In genomic region chr1:174134000-174134659, GRCh38 we compare ENCODE assay signal across 17 cellular contexts. TPM values are rescaled to one million over a fixed set of nuclear protein-coding genes. Genes with fewer than 3 reads are reported as not detected.
A peak's percentile ranks its signal among the peaks of the same experiment; 100 is the strongest.
DNase-seq lines count a peak whose midpoint lies in the region; ATAC-seq and TF ChIP-seq lines count a peak whose summit lies in the region.
"Had no signal": no experiment of that assay in that cellular context is flagged by ENCODE, and none has a peak within 500 bp of the region (broad histone marks: within the 10 kb centered on the region; RNA-seq: fewer than 3 reads in every experiment).

No MANE protein-coding gene starts in this region.

- TF ChIP-seq CTCF in OCI-LY7 (conservative IDR thresholded peaks at IDR 0.05; ENCODE audit: low read length) = no peak

- DNase-seq in OCI-LY7 (ENCODE audit: low spot score) (peak; percentile 77), NCI-H2171 (lab: John Stamatoyannopoulos, UW) (no peak), neuronal stem cell (ENCODE audit: low spot score) (no peak)
- no peak for DNase-seq in effector memory CD8-positive, alpha-beta T cell
- DNase-seq: activated T-cell treated with anti-CD3 and anti-CD28 coated beads, Interleukin-2, amount 50 U/mL, for 1 hour; body of pancreas; NCI-H226; psoas muscle; Right ventricle myocardium superior; stimulated activated CD4-positive, alpha-beta T cell treated with anti-CD3 and anti-CD28 coated beads, Interleukin-4, amount 100 ng/mL, for 24 hours had no signal

- no peaks in the 10 kb centered on the region for H3K79me1 ChIP-seq in neuronal stem cell (ENCODE audit: low read depth, low read length)

- no peak overlapping the region for H2BK15ac ChIP-seq in neuronal stem cell (ENCODE audit: low read length)

- no peak overlapping the region for H3K14ac ChIP-seq in neuronal stem cell (ENCODE audit: low read length)

- peak overlapping the region in 2 of 11 experiments; percentile 14 to 23; a peak in 2 of 22 replicates for H3K9ac ChIP-seq in BLaER1 treated with 17β-estradiol and CSF1 and Interleukin-3, amounts not matched to agents 10 nM and 100 nM
- no peak overlapping the region for H3K9ac ChIP-seq in neuronal stem cell (ENCODE audit: low read depth, low read length, poor library complexity)
- H3K9ac ChIP-seq: KMS-11 had no signal

- peaks cover 3% of the 10 kb centered on the region for H3K36me3 Mint-ChIP-seq in effector memory CD8-positive, alpha-beta T cell (ENCODE audit: insufficient read depth)

- no peak overlapping the region for H2BK12ac ChIP-seq in neuronal stem cell (ENCODE audit: low read length)

- H3K79me2 ChIP-seq in OCI-LY7 (ENCODE audit: insufficient read depth, low read depth, low read length) = no peaks in the 10 kb centered on the region
- H3K79me2 ChIP-seq: hepatocyte had no signal

- no peaks in the 10 kb centered on the region for H4K20me1 ChIP-seq in BLaER1 treated with 17β-estradiol and CSF1 and Interleukin-3, amounts not matched to agents 10 nM and 100 nM
- no peaks in the 10 kb centered on the region for H4K20me1 ChIP-seq in OCI-LY7 (ENCODE audit: insufficient read depth, low read length)

- peak overlapping the region in 10 of 11 experiments; percentile 27 to 62 (median 49); a peak in 19 of 22 replicates for H3K4me2 ChIP-seq in BLaER1 treated with 17β-estradiol and CSF1 and Interleukin-3, amounts not matched to agents 10 nM and 100 nM
- H3K4me2 ChIP-seq in OCI-LY7 (ENCODE audit: low read length) = peak overlapping the region; percentile 28; the same call in 1 of the 2 replicates
- H3K4me2 ChIP-seq in neuronal stem cell (ENCODE audit: insufficient read depth, low read length, poor library complexity, severe bottlenecking) = no peak overlapping the region
- H3K4me2 ChIP-seq: hepatocyte, KMS-11 had no signal

- H3K27ac ChIP-seq in BLaER1 treated with 17β-estradiol and CSF1 and Interleukin-3, amounts not matched to agents 10 nM and 100 nM = peak overlapping the region in 5 of 11 experiments; percentile 6 to 49 (median 36); a peak in 4 of 22 replicates
- H3K27ac ChIP-seq in OCI-LY7 (ENCODE audit: low read depth, low read length, poor library complexity, severe bottlenecking) = no peak overlapping the region
- no peak overlapping the region for H3K27ac ChIP-seq in neuronal stem cell (replicated peaks; ENCODE audit: low read length)
- H3K27ac ChIP-seq: body of pancreas, hepatocyte, KMS-11, psoas muscle, VCaP had no signal

- no peaks in the 10 kb centered on the region for H3K27me3 Mint-ChIP-seq in effector memory CD8-positive, alpha-beta T cell

- H3K4me1 ChIP-seq in BLaER1 treated with 17β-estradiol and CSF1 and Interleukin-3, amounts not matched to agents 10 nM and 100 nM = peaks cover 23 to 32% (median 27%) of the 10 kb centered on the region in 10 experiments
- H3K4me1 ChIP-seq in OCI-LY7 (ENCODE audit: insufficient read depth, low read length, poor library complexity, severe bottlenecking) (peaks cover 23% of the 10 kb centered on the region), neuronal stem cell (ENCODE audit: control insufficient read depth in 2 of 2, insufficient read depth in 1 of 2, low read depth in 1 of 2, low read length in 2 of 2) (peaks cover 0 to 9% of the 10 kb centered on the region in 2 donors)
- H3K4me1 ChIP-seq: body of pancreas, psoas muscle had no signal

- no peak overlapping the region for H3K4ac ChIP-seq in neuronal stem cell (ENCODE audit: low read length)

- H3K23ac ChIP-seq in neuronal stem cell (ENCODE audit: low read depth, low read length, poor library complexity) = no peak overlapping the region

- no peak overlapping the region for H3K18ac ChIP-seq in neuronal stem cell (ENCODE audit: low read length)

- intact Hi-C loops in OCI-LY7 (cut with micrococcal nuclease; ENCODE audit: unreplicated experiment) = no loop called here

- no peak overlapping the region for H3K27ac Mint-ChIP-seq in effector memory CD8-positive, alpha-beta T cell

- H3K36me3 ChIP-seq in BLaER1 treated with 17β-estradiol and CSF1 and Interleukin-3, amounts not matched to agents 10 nM and 100 nM = no peaks in the 10 kb centered on the region
- H3K36me3 ChIP-seq in OCI-LY7 (ENCODE audit: insufficient read depth, low read length) (no peaks in the 10 kb centered on the region), neuronal stem cell (replicated peaks in 1 of 2; ENCODE audit: control insufficient read depth in 2 of 2, insufficient read depth in 2 of 2, low read length in 2 of 2) (no peaks in the 10 kb centered on the region)

- H3K9me2 ChIP-seq in OCI-LY7 (ENCODE audit: insufficient read depth, low read length) = no peaks in the 10 kb centered on the region

- no peak overlapping the region for H4K91ac ChIP-seq in neuronal stem cell (ENCODE audit: low read depth, low read length, poor library complexity)

- H2BK120ac ChIP-seq in neuronal stem cell (ENCODE audit: low read depth, low read length) = no peak overlapping the region

- ATAC-seq in GM19328 (IDR thresholded peaks at IDR 0.05; ENCODE audit: unreplicated experiment) (peak; percentile 60), HG03064 (IDR thresholded peaks at IDR 0.05; ENCODE audit: low read depth, unreplicated experiment) (peak; percentile 75), HG02763 (IDR thresholded peaks at IDR 0.05; ENCODE audit: unreplicated experiment) (no peak)
- ATAC-seq in effector memory CD8-positive, alpha-beta T cell (replicated peaks) = no peak
- ATAC-seq: body of pancreas, psoas muscle had no signal

- H3K27me3 ChIP-seq in BLaER1 treated with 17β-estradiol and CSF1 and Interleukin-3, amounts not matched to agents 10 nM and 100 nM = no peaks in the 10 kb centered on the region
- no peaks in the 10 kb centered on the region for H3K27me3 ChIP-seq in neuronal stem cell (ENCODE audit: control insufficient read depth in 3 of 3, insufficient read depth in 3 of 3, low read depth in 1 of 3, low read length in 3 of 3)
- H3K27me3 ChIP-seq: body of pancreas, hepatocyte had no signal

- no TSS peak for BruUV-seq in OCI-LY7 (replicated peaks; lab: Mats Ljungman, UMichigan)

- H2AK5ac ChIP-seq in neuronal stem cell (ENCODE audit: low read depth, low read length) = no peak overlapping the region

- WGBS in neuronal stem cell (ENCODE audit: extremely low coverage in 2 of 2, insufficient read length in 2 of 2, insufficient replicate concordance in 1 of 2), 2 donors = 100% methylated on average over 1 of the region's 3 CpGs; no CpG with 5 or more reads in 1 of the 2 donors

- POLR2A ChIA-PET in OCI-LY7 (lab: Charles Lee) = interaction anchor here (0.6 kb wide), 1 partner anchor 1562 kb away, joined by 4 read pairs; no protein-coding TSS in a partner anchor

- 0 out of 2 replicates have a peak overlapping the region, but pooled peaks have one; percentile 1 for H2AFZ ChIP-seq in OCI-LY7 (ENCODE audit: low read length)
- H2AFZ ChIP-seq in neuronal stem cell (ENCODE audit: low read length) = no peak overlapping the region
- H2AFZ ChIP-seq: hepatocyte had no signal

- no peaks in the 10 kb centered on the region for H3K9me3 Mint-ChIP-seq in effector memory CD8-positive, alpha-beta T cell

- H3K4me3 ChIP-seq in BLaER1 treated with 17β-estradiol and CSF1 and Interleukin-3, amounts not matched to agents 10 nM and 100 nM = no peak overlapping the region
- H3K4me3 ChIP-seq in OCI-LY7 (ENCODE audit: low read depth, low read length, poor library complexity, severe bottlenecking) (no peak overlapping the region), neuronal stem cell (ENCODE audit: low read length in 2 of 2) (no peak overlapping the region)
- H3K4me3 ChIP-seq: body of pancreas, hepatocyte, psoas muscle had no signal

- peaks cover 0 to 21% (median 0%) of the 10 kb centered on the region in 11 experiments; a peak in 4 of 22 replicates for H3K9me3 ChIP-seq in BLaER1 treated with 17β-estradiol and CSF1 and Interleukin-3, amounts not matched to agents 10 nM and 100 nM (replicated peaks in 1 of 11)
- H3K9me3 ChIP-seq in OCI-LY7 (ENCODE audit: low read length) (no peaks in the 10 kb centered on the region), neuronal stem cell (replicated peaks in 1 of 2; ENCODE audit: control insufficient read depth in 2 of 2, insufficient read depth in 1 of 2, low read depth in 1 of 2, low read length in 2 of 2) (no peaks in the 10 kb centered on the region)
- H3K9me3 ChIP-seq: body of pancreas, psoas muscle had no signal

- CTCF ChIA-PET in OCI-LY7 (lab: Charles Lee; ENCODE audit: unreplicated experiment) = interaction anchor here (0.5 kb wide), 1 partner anchor 634 kb away, joined by 3 read pairs; no protein-coding TSS in a partner anchor

- H3K4me3 Mint-ChIP-seq in effector memory CD8-positive, alpha-beta T cell = no peak overlapping the region

- no peak overlapping the region for H2BK5ac ChIP-seq in neuronal stem cell (ENCODE audit: low read length)

- H4K8ac ChIP-seq in neuronal stem cell (ENCODE audit: low read depth, low read length) = no peak overlapping the region

- H3K4me1 Mint-ChIP-seq in effector memory CD8-positive, alpha-beta T cell (ENCODE audit: low read depth in 2 of 2) = no peaks in the 10 kb centered on the region

RNA-seq across cellular contexts. Expression of gene RABGAP1L, which starts 25.2 kb away (rescaled TPM):
- total RNA-seq in OCI-LY7 (2014; rRNA removed; shearing (Covaris generic)) = 98.1 and 142 TPM in 2 replicates
- total RNA-seq in OCI-LY7 (2022) = 158 and 175 TPM in 2 replicates
- 4.6 TPM for polyA plus RNA-seq in neuronal stem cell (2013, experiment 1 of 2)
- 5.3 TPM for polyA plus RNA-seq in neuronal stem cell (2013, experiment 2 of 2)

Comparison
In these comparisons a context has a peak if more than half of its experiments do, and no peak if none do; other contexts are left out.
1. ATAC-seq: peak in GM19328 (single experiment) and HG03064 (single experiment); none in HG02763 (single experiment) and effector memory CD8-positive, alpha-beta T cell (single experiment).